Comparison of ENCODE assay signal across 1 cellular context in genomic region chr6:168301648-168302398, GRCh38.
TF ChIP-seq lines count a peak whose summit lies in the region.

No MANE protein-coding gene starts in this region.

TF ChIP-seq in HepG2, 621 proteins besides CTCF, POLR2A, EP300 and RAD21 (continued from another document and continues in another):
- TF ChIP-seq ZNF281 (CRISPR knock-in tag; IDR thresholded peaks at IDR 0.05; ENCODE audit: borderline replicate concordance) (peak; percentile 27; the same call in 1 of the 2 replicates), CEBPZ (IDR thresholded peaks at IDR 0.05; ENCODE audit: low read length) (no peak), TEF (CRISPR knock-in tag; IDR thresholded peaks at IDR 0.05) (no peak), JUN (CRISPR knock-in tag; IDR thresholded peaks at IDR 0.05) (no peak), ARNTL (CRISPR knock-in tag; IDR thresholded peaks at IDR 0.05) (0 out of 2 replicates have a peak, but pooled peaks have one; percentile 36), KIAA2018 (CRISPR knock-in tag; IDR thresholded peaks at IDR 0.05; ENCODE audit: borderline replicate concordance) (no peak), ARID2 (CRISPR knock-in tag; IDR thresholded peaks at IDR 0.05; ENCODE audit: borderline replicate concordance) (no peak; the same call in 1 of the 2 replicates), CBX1 (IDR thresholded peaks at IDR 0.05; ENCODE audit: low read depth) (no peak), ESRRA (CRISPR knock-in tag; IDR thresholded peaks at IDR 0.05; ENCODE audit: low read depth) (no peak), AKAP8 (CRISPR knock-in tag; IDR thresholded peaks at IDR 0.05) (no peak), YY1 (IDR thresholded peaks at IDR 0.05; ENCODE audit: insufficient read depth, insufficient replicate concordance, low read depth, low read length) (no peak), MAF1 (CRISPR knock-in tag; IDR thresholded peaks at IDR 0.05; ENCODE audit: borderline replicate concordance) (no peak; the same call in 1 of the 2 replicates), RELA (CRISPR knock-in tag; IDR thresholded peaks at IDR 0.05) (no peak), ZNF788 (CRISPR knock-in tag; IDR thresholded peaks at IDR 0.05; ENCODE audit: borderline replicate concordance) (peak; percentile 63), HOXA5 (CRISPR knock-in tag; IDR thresholded peaks at IDR 0.05) (peak; percentile 81; the same call in 1 of the 2 replicates), ZNF136 (CRISPR knock-in tag; IDR thresholded peaks at IDR 0.05; ENCODE audit: low read depth) (no peak), CHD4 (IDR thresholded peaks at IDR 0.05; ENCODE audit: borderline replicate concordance, low read length) (peak; percentile 52; the same call in 1 of the 2 replicates), SRSF9 (IDR thresholded peaks at IDR 0.05; ENCODE audit: borderline replicate concordance, insufficient read depth, low read depth, low read length, poor library complexity, severe bottlenecking) (no peak), ZNF709 (CRISPR knock-in tag; IDR thresholded peaks at IDR 0.05) (no peak), GABPA (IDR thresholded peaks at IDR 0.05; ENCODE audit: low read depth, low read length) (no peak), GABPA (CRISPR knock-in tag; IDR thresholded peaks at IDR 0.05; ENCODE audit: low read depth) (peak; percentile 37; the same call in 1 of the 2 replicates), ZNF792 (CRISPR knock-in tag; IDR thresholded peaks at IDR 0.05) (peak; percentile 61; the same call in 1 of the 2 replicates), ZKSCAN1 (IDR thresholded peaks at IDR 0.05; ENCODE audit: low read length) (no peak), ZNF7 (CRISPR knock-in tag; IDR thresholded peaks at IDR 0.05) (no peak), ZNF704 (CRISPR knock-in tag; IDR thresholded peaks at IDR 0.05; ENCODE audit: borderline replicate concordance) (no peak), ZNF33A (CRISPR knock-in tag; IDR thresholded peaks at IDR 0.05; ENCODE audit: borderline replicate concordance) (no peak), HNRNPK (IDR thresholded peaks at IDR 0.05; ENCODE audit: low read depth, low read length, poor library complexity, severe bottlenecking) (no peak), PBX2 (CRISPR knock-in tag; IDR thresholded peaks at IDR 0.05) (0 out of 2 replicates have a peak, but pooled peaks have one; percentile 34), KMT2A (CRISPR knock-in tag; IDR thresholded peaks at IDR 0.05) (0 out of 2 replicates have a peak, but pooled peaks have one; percentile 21), ZNF83 (CRISPR knock-in tag; IDR thresholded peaks at IDR 0.05; ENCODE audit: borderline replicate concordance) (no peak), SIX4 (CRISPR knock-in tag; IDR thresholded peaks at IDR 0.05) (no peak; the same call in 1 of the 2 replicates)
- TF ChIP-seq, protein P1, sequence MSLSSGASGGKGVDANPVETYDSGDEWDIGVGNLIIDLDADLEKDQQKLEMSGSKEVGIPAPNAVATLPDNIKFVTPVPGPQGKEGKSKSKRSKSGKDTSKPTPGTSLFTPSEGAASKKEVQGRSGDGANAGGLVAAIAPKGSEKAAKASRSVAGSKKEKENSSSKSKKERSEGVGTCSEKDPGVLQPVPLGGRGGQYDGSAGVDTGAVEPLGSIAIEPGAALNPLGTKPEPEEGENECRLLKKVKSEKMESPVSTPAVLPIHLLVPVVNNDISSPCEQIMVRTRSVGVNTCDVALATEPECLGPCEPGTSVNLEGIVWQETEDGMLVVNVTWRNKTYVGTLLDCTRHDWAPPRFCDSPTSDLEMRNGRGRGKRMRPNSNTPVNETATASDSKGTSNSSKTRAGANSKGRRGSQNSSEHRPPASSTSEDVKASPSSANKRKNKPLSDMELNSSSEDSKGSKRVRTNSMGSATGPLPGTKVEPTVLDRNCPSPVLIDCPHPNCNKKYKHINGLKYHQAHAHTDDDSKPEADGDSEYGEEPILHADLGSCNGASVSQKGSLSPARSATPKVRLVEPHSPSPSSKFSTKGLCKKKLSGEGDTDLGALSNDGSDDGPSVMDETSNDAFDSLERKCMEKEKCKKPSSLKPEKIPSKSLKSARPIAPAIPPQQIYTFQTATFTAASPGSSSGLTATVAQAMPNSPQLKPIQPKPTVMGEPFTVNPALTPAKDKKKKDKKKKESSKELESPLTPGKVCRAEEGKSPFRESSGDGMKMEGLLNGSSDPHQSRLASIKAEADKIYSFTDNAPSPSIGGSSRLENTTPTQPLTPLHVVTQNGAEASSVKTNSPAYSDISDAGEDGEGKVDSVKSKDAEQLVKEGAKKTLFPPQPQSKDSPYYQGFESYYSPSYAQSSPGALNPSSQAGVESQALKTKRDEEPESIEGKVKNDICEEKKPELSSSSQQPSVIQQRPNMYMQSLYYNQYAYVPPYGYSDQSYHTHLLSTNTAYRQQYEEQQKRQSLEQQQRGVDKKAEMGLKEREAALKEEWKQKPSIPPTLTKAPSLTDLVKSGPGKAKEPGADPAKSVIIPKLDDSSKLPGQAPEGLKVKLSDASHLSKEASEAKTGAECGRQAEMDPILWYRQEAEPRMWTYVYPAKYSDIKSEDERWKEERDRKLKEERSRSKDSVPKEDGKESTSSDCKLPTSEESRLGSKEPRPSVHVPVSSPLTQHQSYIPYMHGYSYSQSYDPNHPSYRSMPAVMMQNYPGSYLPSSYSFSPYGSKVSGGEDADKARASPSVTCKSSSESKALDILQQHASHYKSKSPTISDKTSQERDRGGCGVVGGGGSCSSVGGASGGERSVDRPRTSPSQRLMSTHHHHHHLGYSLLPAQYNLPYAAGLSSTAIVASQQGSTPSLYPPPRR (CRISPR knock-in tag; IDR thresholded peaks at IDR 0.05; ENCODE audit: borderline replicate concordance): peak; percentile 76
- TF ChIP-seq, protein P2, sequence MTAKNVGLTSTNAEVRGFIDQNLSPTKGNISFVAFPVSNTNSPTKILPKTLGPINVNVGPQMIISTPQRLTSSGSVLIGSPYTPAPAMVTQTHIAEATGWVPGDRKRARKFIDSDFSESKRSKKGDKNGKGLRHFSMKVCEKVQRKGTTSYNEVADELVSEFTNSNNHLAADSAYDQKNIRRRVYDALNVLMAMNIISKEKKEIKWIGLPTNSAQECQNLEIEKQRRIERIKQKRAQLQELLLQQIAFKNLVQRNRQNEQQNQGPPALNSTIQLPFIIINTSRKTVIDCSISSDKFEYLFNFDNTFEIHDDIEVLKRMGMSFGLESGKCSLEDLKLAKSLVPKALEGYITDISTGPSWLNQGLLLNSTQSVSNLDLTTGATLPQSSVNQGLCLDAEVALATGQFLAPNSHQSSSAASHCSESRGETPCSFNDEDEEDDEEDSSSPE (CRISPR knock-in tag; IDR thresholded peaks at IDR 0.05): no peak
